In the genomic region with DNA sequence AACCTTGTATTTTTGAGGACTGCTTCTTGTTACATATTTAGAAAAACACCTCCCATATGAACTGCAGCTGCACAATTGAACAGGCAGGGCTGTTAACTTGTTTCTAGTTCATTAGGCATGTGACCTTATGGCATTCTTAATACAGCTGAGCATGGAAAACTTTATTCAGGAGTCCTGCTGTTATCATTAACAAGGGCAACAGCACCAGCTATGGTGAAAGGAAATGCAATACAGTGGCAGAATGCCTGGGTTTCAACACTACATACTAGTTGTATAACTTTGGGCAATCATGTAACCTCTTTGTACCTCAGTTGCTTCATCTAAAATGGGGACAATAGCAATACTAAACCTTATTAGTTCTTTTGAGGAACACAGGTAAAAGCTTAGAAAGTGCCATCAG, we compare ENCODE assay signal across 18 cellular contexts.
"Had no signal": no experiment of that assay in that cellular context is flagged by ENCODE, and none has a peak within 500 bp of the region (broad histone marks: within the 10 kb centered on the region; RNA-seq: fewer than 3 reads in every experiment).

No MANE protein-coding gene starts in this region.

- H3K9me3 ChIP-seq: gastrocnemius medialis, lower lobe of right lung, tibial nerve had no signal

- H3K4me2 ChIP-seq: hepatocyte had no signal

- DNase-seq: activated CD4-positive, alpha-beta T cell treated with anti-CD3 and anti-CD28 coated beads for 4 hours; activated CD4-positive, alpha-beta T cell treated with anti-CD3 and anti-CD28 coated beads, Interleukin-2, amount 50 U/mL, for 4 hours; activated CD8-positive, alpha-beta memory T cell treated with anti-CD3 and anti-CD28 coated beads for 24 hours; activated effector memory CD4-positive, alpha-beta T cell treated with anti-CD3 and anti-CD28 coated beads, Interleukin-2, amount 50 U/mL, for 16 hours; activated naive CD4-positive, alpha-beta T cell treated with anti-CD3 and anti-CD28 coated beads, Interleukin-2, amount 50 U/mL, for 16 hours; amniotic stem cell; brain microvascular endothelial cell; dorsolateral prefrontal cortex; effector memory CD4-positive, alpha-beta T cell; gastrocnemius medialis; glutamatergic neuron; islet precursor cell; lower lobe of right lung; stimulated activated naive CD4-positive, alpha-beta T cell treated with Interleukin-2 at 50 U/mL for 16 hours had no signal

- H3K36me3 ChIP-seq: brain microvascular endothelial cell, gastrocnemius medialis, lower lobe of right lung had no signal

- H3K27ac ChIP-seq: brain microvascular endothelial cell, coronary artery, dorsolateral prefrontal cortex, gastrocnemius medialis, hepatocyte, lower lobe of right lung, tibial nerve, VCaP had no signal

- ATAC-seq: gastrocnemius medialis, lower lobe of right lung had no signal

- H3K79me2 ChIP-seq: hepatocyte had no signal

- H3K27me3 ChIP-seq: brain microvascular endothelial cell, dorsolateral prefrontal cortex, gastrocnemius medialis, hepatocyte, tibial nerve had no signal

- H3K4me1 ChIP-seq: gastrocnemius medialis, lower lobe of right lung, tibial nerve had no signal

- H3K4me3 ChIP-seq: coronary artery, dorsolateral prefrontal cortex, gastrocnemius medialis, hepatocyte, lower lobe of right lung, tibial nerve had no signal

- H2AFZ ChIP-seq: hepatocyte had no signal
